2 cellular contexts compared by ENCODE assay signal in genomic region chr4:68720723-68721122, GRCh38. TPM values are rescaled to one million over a fixed set of nuclear protein-coding genes. Genes with fewer than 3 reads are reported as not detected.
"Had no signal": no experiment of that assay in that cellular context is flagged by ENCODE, and none has a peak within 500 bp of the region (broad histone marks: within the 10 kb centered on the region; RNA-seq: fewer than 3 reads in every experiment).

No MANE protein-coding gene starts in this region.

RNA-seq across cellular contexts. Expression of gene UGT2B15, which starts 50.3 kb away (rescaled TPM):
- total RNA-seq: G401, GM12878 had no signal
- polyA plus RNA-seq: GM12878 had no signal
